In the genomic region with DNA sequence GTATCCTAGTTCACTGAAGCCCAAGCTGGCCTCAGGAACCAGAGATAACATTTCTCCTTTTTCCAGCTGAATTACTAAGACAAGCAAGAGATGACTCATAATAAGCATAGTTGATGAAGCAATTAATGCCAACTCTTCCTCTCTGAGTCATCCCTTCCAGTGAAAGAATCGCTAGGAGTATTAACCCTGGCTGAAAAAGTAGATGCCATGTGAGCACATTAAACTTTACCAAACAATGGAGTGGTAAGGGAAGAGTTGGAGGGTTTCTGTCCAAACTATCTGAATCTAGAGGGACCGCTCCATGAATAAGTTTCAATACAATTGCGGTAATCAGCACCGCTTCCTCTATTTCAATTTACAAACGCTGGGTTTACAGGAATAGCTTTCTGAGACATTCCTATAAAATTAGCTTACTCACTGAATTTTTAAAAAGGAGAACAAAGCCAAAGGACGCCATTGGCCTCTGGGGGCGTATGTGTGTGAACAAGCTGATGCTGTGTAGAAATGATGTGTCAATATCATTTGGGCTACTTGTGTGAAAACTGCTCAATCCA, we compare ENCODE assay signal across 8 cellular contexts. TPM values are rescaled to one million over a fixed set of nuclear protein-coding genes. Genes with fewer than 3 reads are reported as not detected.
DNase-seq lines count a peak whose midpoint lies in the region; ATAC-seq, FAIRE-seq and TF ChIP-seq lines count a peak whose summit lies in the region.

No MANE protein-coding gene starts in this region.

- H2BK5ac ChIP-seq in trophoblast cell (ENCODE audit: low read depth, low read length, poor library complexity) = no peak overlapping the region

- no peak overlapping the region for H3K18ac ChIP-seq in trophoblast cell (ENCODE audit: low read length)

- H3K4me3 ChIP-seq in trophoblast cell (ENCODE audit: low read depth, low read length) = no peak overlapping the region

- H3K9ac ChIP-seq in trophoblast cell (ENCODE audit: low read length) = no peak overlapping the region

- no peak overlapping the region for H3K23ac ChIP-seq in trophoblast cell (ENCODE audit: low read length)

- peaks cover 0 to 2% of the 10 kb centered on the region in 2 experiments for H3K4me1 ChIP-seq in trophoblast cell (ENCODE audit: control insufficient read depth in 1 of 2, insufficient read depth in 2 of 2, low read length in 2 of 2)

- TF ChIP-seq CTCF in C4-2B (conservative IDR thresholded peaks at IDR 0.05) = peak; percentile 11; the same call in 1 of the 2 replicates

- POLR2A ChIA-PET in activated CD4-positive, alpha-beta memory T cell treated with anti-CD3 and anti-CD28 coated beads for 36 hours (lab: Charles Lee) = interaction anchor here (0.8 to 3.7 kb wide), 13 partner anchors 9 to 391 kb away, joined by 3 to 31 read pairs (median 5); a partner anchor contains a TSS

- DNase-seq in GM19239 (ENCODE audit: insufficient read length, low spot score) = no peak
- peak; percentile 76 to 79 for DNase-seq in Kasumi-1 (lab: John Stamatoyannopoulos, UW)
- peak; percentile 62 for DNase-seq in activated CD4-positive, alpha-beta memory T cell treated with anti-CD3 and anti-CD28 coated beads for 36 hours
- DNase-seq in fibroblast of the conjunctiva (ENCODE audit: low read depth) = peak; percentile 89
- peak; percentile 59 to 87 for DNase-seq in trophoblast cell
- DNase-seq in NCI-H1092 (lab: John Stamatoyannopoulos, UW) = no peak

- H4K91ac ChIP-seq in trophoblast cell (ENCODE audit: low read depth, low read length) = no peak overlapping the region

- no peak overlapping the region for H2BK120ac ChIP-seq in trophoblast cell (ENCODE audit: insufficient read depth, low read length, poor library complexity)

- H3K36me3 ChIP-seq in trophoblast cell (ENCODE audit: control insufficient read depth in 1 of 2, insufficient read depth in 2 of 2, low read length in 2 of 2) = no peaks in the 10 kb centered on the region

- no peak overlapping the region for H2BK12ac ChIP-seq in trophoblast cell (ENCODE audit: low read length)

- H3K79me1 ChIP-seq in trophoblast cell (ENCODE audit: low read length) = no peaks in the 10 kb centered on the region

- peaks cover 2% of the 10 kb centered on the region for H3K36me3 Mint-ChIP-seq in activated CD4-positive, alpha-beta memory T cell treated with anti-CD3 and anti-CD28 coated beads for 36 hours

- H3K4me2 ChIP-seq in trophoblast cell (ENCODE audit: low read length) = no peak overlapping the region

- intact Hi-C loops in activated CD4-positive, alpha-beta memory T cell treated with anti-CD3 and anti-CD28 coated beads for 36 hours (cut with micrococcal nuclease) = loop anchor here (1.0 to 5.0 kb wide), 13 partner anchors 9 to 994 kb away; a partner anchor contains a TSS

- no peaks in the 10 kb centered on the region for H3K79me2 ChIP-seq in trophoblast cell (ENCODE audit: control insufficient read depth, insufficient read depth, low read length, poor library complexity)

- H3K4me1 Mint-ChIP-seq in activated CD4-positive, alpha-beta memory T cell treated with anti-CD3 and anti-CD28 coated beads for 36 hours (ENCODE audit: low read depth) = peaks cover 70% of the 10 kb centered on the region

- no peaks in the 10 kb centered on the region for H3K9me3 Mint-ChIP-seq in activated CD4-positive, alpha-beta memory T cell treated with anti-CD3 and anti-CD28 coated beads for 36 hours

- H4K12ac ChIP-seq in trophoblast cell (ENCODE audit: low read depth, low read length) = no peak overlapping the region

- no peak overlapping the region for H4K8ac ChIP-seq in trophoblast cell (ENCODE audit: low read depth, low read length)

- H3K27ac ChIP-seq in C4-2B = no peak overlapping the region
- no peak overlapping the region for H3K27ac ChIP-seq in trophoblast cell (ENCODE audit: low read depth, low read length)

- CTCF ChIA-PET in activated CD4-positive, alpha-beta memory T cell treated with anti-CD3 and anti-CD28 coated beads for 36 hours (lab: Charles Lee) = interaction anchor here (0.7 to 2.6 kb wide), 11 partner anchors 11 to 202 kb away, joined by 3 to 19 read pairs (median 4); a partner anchor contains a TSS

- H3K27me3 ChIP-seq in trophoblast cell (ENCODE audit: insufficient read depth, low read length) = no peaks in the 10 kb centered on the region

- FAIRE-seq in GM19239 (lab: Jason Lieb, UNC) = peak; percentile 57

- no peak overlapping the region for H2AFZ ChIP-seq in trophoblast cell (ENCODE audit: insufficient read depth, low read length, poor library complexity)

- H3K9me3 ChIP-seq in trophoblast cell (ENCODE audit: insufficient read depth, low read depth, low read length) = no peaks in the 10 kb centered on the region

- H3K27ac Mint-ChIP-seq in activated CD4-positive, alpha-beta memory T cell treated with anti-CD3 and anti-CD28 coated beads for 36 hours = peak overlapping the region; percentile 92

- ATAC-seq in HG03280 (IDR thresholded peaks at IDR 0.05; ENCODE audit: unreplicated experiment) = no peak

- no CpG with 5 or more reads among the region's 7 CpGs for WGBS in trophoblast cell (ENCODE audit: extremely low coverage, insufficient coverage, insufficient read length)

- H3K4ac ChIP-seq in trophoblast cell (ENCODE audit: low read depth, low read length) = no peak overlapping the region

- H3K4me3 Mint-ChIP-seq in activated CD4-positive, alpha-beta memory T cell treated with anti-CD3 and anti-CD28 coated beads for 36 hours = peak overlapping the region; percentile 64

- no peak overlapping the region for H2AK5ac ChIP-seq in trophoblast cell (ENCODE audit: low read length)

- no peaks in the 10 kb centered on the region for H3K27me3 Mint-ChIP-seq in activated CD4-positive, alpha-beta memory T cell treated with anti-CD3 and anti-CD28 coated beads for 36 hours

- no peak overlapping the region for H3K14ac ChIP-seq in trophoblast cell (ENCODE audit: low read length)

RNA-seq across cellular contexts. Expression of a gene that starts 48.3 kb away (rescaled TPM):
- total RNA-seq in activated CD4-positive, alpha-beta memory T cell treated with anti-CD3 and anti-CD28 coated beads for 36 hours = 10 to 100 TPM; 34.1 to 36.7 TPM
- 10.5 and 11.1 TPM in 2 replicates for polyA plus RNA-seq in trophoblast cell (2013)

Comparison
In these comparisons a context has a peak if more than half of its experiments do, and no peak if none do; other contexts are left out.
1. DNase-seq: peak in Kasumi-1 (2 of 2), activated CD4-positive, alpha-beta memory T cell treated with anti-CD3 and anti-CD28 coated beads for 36 hours (single experiment), fibroblast of the conjunctiva (single experiment) and trophoblast cell (2 of 2); none in GM19239 (single experiment) and NCI-H1092 (single experiment).